29 cellular contexts compared by ENCODE assay signal in the genomic region with DNA sequence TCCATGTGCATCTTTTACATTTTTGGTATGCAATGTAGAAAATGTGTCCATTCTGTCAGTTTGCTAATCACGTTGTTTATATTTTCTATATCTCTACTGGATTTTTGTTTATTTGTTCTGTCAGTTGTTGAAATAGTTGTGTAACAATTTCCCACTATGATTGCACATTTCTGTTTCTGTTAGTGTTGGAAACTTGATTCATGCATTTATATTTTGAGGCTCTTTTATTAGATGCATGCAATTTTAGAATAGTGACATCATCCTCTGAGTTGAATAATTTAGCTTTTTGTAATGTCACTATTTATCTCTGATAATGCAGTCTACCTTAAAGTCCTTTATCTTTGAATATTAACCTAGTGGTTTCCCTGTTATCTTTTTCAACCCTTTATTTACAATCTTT. TPM values are rescaled to one million over a fixed set of nuclear protein-coding genes. Genes with fewer than 3 reads are reported as not detected.
"Had no signal": no experiment of that assay in that cellular context is flagged by ENCODE, and none has a peak within 500 bp of the region (broad histone marks: within the 10 kb centered on the region; RNA-seq: fewer than 3 reads in every experiment).

No MANE protein-coding gene starts in this region.

- H3K4me1 ChIP-seq: prostate gland, testis had no signal

- H3K36me3 ChIP-seq: cardiac muscle cell, esophagus squamous epithelium, gastrocnemius medialis, neural progenitor cell, prostate gland, upper lobe of left lung had no signal

- H3K27ac ChIP-seq: cardiac muscle cell, esophagus squamous epithelium, neural progenitor cell, prostate gland, testis, upper lobe of left lung had no signal

- H3K4me3 ChIP-seq: cardiac muscle cell, esophagus squamous epithelium, gastrocnemius medialis, neural progenitor cell, prostate gland, testis, upper lobe of left lung had no signal

- H3K4me2 ChIP-seq: neural progenitor cell had no signal

- FAIRE-seq: endothelial cell of umbilical vein, kidney, small intestine had no signal

- H3K9ac ChIP-seq: neural progenitor cell had no signal

- H2AFZ ChIP-seq: neural progenitor cell had no signal

- H3K27me3 ChIP-seq: gastrocnemius medialis, testis, upper lobe of left lung had no signal

- ATAC-seq: gastrocnemius medialis; left lobe of liver; right cardiac atrium; stimulated activated effector memory CD8-positive, alpha-beta T cell treated with anti-CD3 and anti-CD28 coated beads, Interleukin-12 subunit alpha, Interleukin-12 subunit beta, amount 100 ng/mL, for 72 hours had no signal

- DNase-seq: activated CD4-positive, alpha-beta T cell treated with anti-CD3 and anti-CD28 coated beads, Interleukin-2, amount 50 U/mL, for 1 hour; activated CD8-positive, alpha-beta memory T cell treated with anti-CD3 and anti-CD28 coated beads, Interleukin-2, amount 50 U/mL, for 4 hours; activated effector memory CD4-positive, alpha-beta T cell treated with Interleukin-2 at 50 U/mL for 16 hours; activated naive CD4-positive, alpha-beta T cell treated with anti-CD3 and anti-CD28 coated beads, Interleukin-2, amount 50 U/mL, for 16 hours; activated T-cell treated with anti-CD3 and anti-CD28 coated beads, Interleukin-2, amount 50 U/mL, for 48 hours; dermis blood vessel endothelial cell; effector memory CD4-positive, alpha-beta T cell; esophagus squamous epithelium; gastrocnemius medialis; head of caudate nucleus; kidney; right cardiac atrium; small intestine; stimulated activated CD4-positive, alpha-beta T cell treated with anti-CD3 and anti-CD28 coated beads, Interleukin-4, amount 100 ng/mL, for 24 hours; T-helper 1 cell; T-helper 9 cell; testis; upper lobe of left lung had no signal

- H3K9me3 ChIP-seq: esophagus squamous epithelium, gastrocnemius medialis, prostate gland, testis, upper lobe of left lung had no signal

RNA-seq across cellular contexts. Expression of gene LECT2, which starts 25.9 kb away (rescaled TPM):
- total RNA-seq: cardiac muscle cell, chondrocyte, dermis blood vessel endothelial cell, endothelial cell of umbilical vein, esophagus squamous epithelium, gastrocnemius medialis, kidney, lung microvascular endothelial cell, mononuclear cell, osteocyte, prostate gland, right cardiac atrium, upper lobe of left lung had no signal
- polyA plus RNA-seq: adipose tissue, cardiac muscle cell, endothelial cell of umbilical vein, right cardiac atrium, small intestine had no signal
